11 cellular contexts compared by ENCODE assay signal in genomic region chr16:85446846-85447656, GRCh38.
A peak's percentile ranks its signal among the peaks of the same experiment; 100 is the strongest.
DNase-seq lines count a peak whose midpoint lies in the region; ATAC-seq and TF ChIP-seq lines count a peak whose summit lies in the region.
"Had no signal": no experiment of that assay in that cellular context is flagged by ENCODE, and none has a peak within 500 bp of the region (broad histone marks: within the 10 kb centered on the region; RNA-seq: fewer than 3 reads in every experiment).

No MANE protein-coding gene starts in this region.

- peaks cover 44% of the 10 kb centered on the region for H3K4me1 ChIP-seq in cardiac muscle cell (ENCODE audit: low read depth)

- peak overlapping the region; percentile 9 for H3K27ac ChIP-seq in CD4-positive, alpha-beta T cell (ENCODE audit: low read depth, low read length)
- peak overlapping the region; percentile 4 for H3K27ac ChIP-seq in cardiac muscle cell
- H3K27ac ChIP-seq: gastroesophageal sphincter had no signal

- H3K27me3 ChIP-seq in CD4-positive, alpha-beta T cell (ENCODE audit: control insufficient read depth, insufficient read depth, low read length), result no peaks in the 10 kb centered on the region
- H3K27me3 ChIP-seq in cardiac muscle cell, result no peaks in the 10 kb centered on the region
- H3K27me3 ChIP-seq: gastroesophageal sphincter had no signal

- H3K4me3 ChIP-seq in cardiac muscle cell, result no peak overlapping the region
- H3K4me3 ChIP-seq: gastroesophageal sphincter had no signal

- no peak overlapping the region for H3K4me3 Mint-ChIP-seq in CD4-positive, alpha-beta T cell

- POLR2A ChIA-PET in CD4-positive, alpha-beta T cell (lab: Charles Lee), result interaction anchor here (0.5 to 3.8 kb wide), 4 partner anchors 14 to 166 kb away, joined by 3 to 18 read pairs (median 10); partner anchors contain the start of gene GSE1

- no peak for DNase-seq in CD4-positive, alpha-beta T cell
- DNase-seq in GM19238 (ENCODE audit: insufficient read length, low spot score), result peak; percentile 65
- peak; percentile 56 for DNase-seq in NCI-H146 (lab: John Stamatoyannopoulos, UW)
- DNase-seq in cardiac muscle cell (ENCODE audit: low read depth in 1 of 2, low spot score in 1 of 2), result no peak
- no peak for DNase-seq in superior temporal gyrus (ENCODE audit: extremely low spot score)
- no peak for DNase-seq in H4 (ENCODE audit: low spot score)
- DNase-seq in Ammon's horn (ENCODE audit: low spot score), result no peak
- DNase-seq: activated CD4-positive, alpha-beta T cell treated with anti-CD3 and anti-CD28 coated beads for 1 hour; CD4-positive, CD25-positive, alpha-beta regulatory T cell had no signal

- no peaks in the 10 kb centered on the region for H3K9me3 Mint-ChIP-seq in CD4-positive, alpha-beta T cell

- no peaks in the 10 kb centered on the region for H3K27me3 Mint-ChIP-seq in CD4-positive, alpha-beta T cell
- H3K27me3 Mint-ChIP-seq: CD4-positive, CD25-positive, alpha-beta regulatory T cell had no signal

- H3K36me3 ChIP-seq in cardiac muscle cell, result no peaks in the 10 kb centered on the region
- H3K36me3 ChIP-seq: gastroesophageal sphincter had no signal

- no peaks in the 10 kb centered on the region for H3K9me3 ChIP-seq in CD4-positive, alpha-beta T cell (ENCODE audit: control insufficient read depth, low read length)
- no peaks in the 10 kb centered on the region for H3K9me3 ChIP-seq in cardiac muscle cell (ENCODE audit: low read depth)
- H3K9me3 ChIP-seq: gastroesophageal sphincter had no signal

- H3K4me1 Mint-ChIP-seq in CD4-positive, alpha-beta T cell (ENCODE audit: low read depth), result peaks cover 46% of the 10 kb centered on the region

- TF ChIP-seq CTCF in CD4-positive, alpha-beta T cell (IDR thresholded peaks at IDR 0.05), result no peak
- no peak for TF ChIP-seq CTCF in cardiac muscle cell (IDR thresholded peaks at IDR 0.05; ENCODE audit: low read depth, low read length)

- no peak for ATAC-seq in CD4-positive, alpha-beta T cell (ENCODE audit: poor library complexity)
- ATAC-seq in GM19035 (IDR thresholded peaks at IDR 0.05; ENCODE audit: unreplicated experiment), result no peak
- ATAC-seq: gastroesophageal sphincter had no signal

- H3K27ac Mint-ChIP-seq in CD4-positive, alpha-beta T cell, result peak overlapping the region; percentile 87

- CTCF ChIA-PET in CD4-positive, alpha-beta T cell (lab: Charles Lee), result interaction anchor here (0.9 kb wide), 1 partner anchor 169 kb away, joined by 3 read pairs; no protein-coding TSS in a partner anchor

- intact Hi-C loops in CD4-positive, alpha-beta T cell (cut with DNase I, micrococcal nuclease), result no loop called here

- H3K36me3 Mint-ChIP-seq in CD4-positive, alpha-beta T cell (ENCODE audit: low read depth), result no peaks in the 10 kb centered on the region
- H3K36me3 Mint-ChIP-seq: CD4-positive, CD25-positive, alpha-beta regulatory T cell had no signal

Comparison
In these comparisons a context has a peak if more than half of its experiments do, and no peak if none do; other contexts are left out.
1. DNase-seq: peak in GM19238 (single experiment) and NCI-H146 (single experiment); none in CD4-positive, alpha-beta T cell (0 of 10), cardiac muscle cell (0 of 2), superior temporal gyrus (single experiment), H4 (single experiment) and Ammon's horn (single experiment).